Comparison of ENCODE assay signal across 1 cellular context in the genomic region with DNA sequence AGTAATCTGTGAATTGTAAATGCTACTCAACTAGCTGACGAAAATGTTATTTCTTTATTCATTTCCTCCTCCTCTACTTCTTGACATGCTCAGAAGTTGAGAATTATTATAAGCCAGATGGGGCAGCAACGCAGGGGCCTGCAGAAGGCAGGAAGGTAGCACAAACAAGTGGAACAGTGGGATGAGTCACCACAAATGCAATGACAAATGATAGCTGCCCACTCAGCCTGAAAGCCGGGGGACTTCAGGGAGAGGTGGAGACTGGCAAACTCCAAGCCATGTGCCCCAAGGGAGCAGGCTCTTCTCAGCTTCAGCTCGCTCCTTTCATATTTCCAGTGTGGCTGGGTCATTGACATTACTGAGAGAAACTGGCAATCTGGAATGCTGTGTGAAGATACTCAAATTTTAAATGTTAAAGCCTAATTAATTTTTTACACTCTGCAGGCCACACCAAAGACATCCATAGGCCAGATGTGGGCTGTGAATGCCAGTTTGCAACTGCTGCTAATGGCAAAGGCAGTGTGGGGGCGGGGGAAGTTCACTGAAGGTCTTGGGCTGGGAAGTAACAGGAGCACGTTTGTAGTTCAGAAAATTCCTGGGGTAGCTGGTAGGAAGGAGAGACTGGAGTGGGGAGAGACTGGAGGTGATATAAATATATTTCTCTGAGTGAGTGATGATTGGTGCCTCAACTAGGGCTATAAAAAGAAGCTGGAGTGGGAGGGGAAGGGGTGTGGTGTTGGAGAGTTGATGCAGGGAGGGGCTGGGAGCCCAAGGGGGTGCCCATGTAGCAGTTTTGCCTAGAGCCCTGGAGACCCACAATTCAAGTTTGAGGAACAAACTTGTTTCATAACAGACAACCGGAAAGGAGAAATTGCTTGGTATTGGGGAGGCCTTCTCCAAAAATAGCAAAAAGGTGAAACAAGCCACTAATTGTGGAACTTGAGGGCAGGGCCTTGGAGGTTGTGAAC.
A peak's percentile ranks its signal among the peaks of the same experiment; 100 is the strongest.
TF ChIP-seq lines count a peak whose summit lies in the region.

No MANE protein-coding gene starts in this region.

TF ChIP-seq in GM12878, 131 proteins besides CTCF, POLR2A, EP300 and RAD21 (continued from another document and continues in another):
- TF ChIP-seq E2F8 (IDR thresholded peaks at IDR 0.05; ENCODE audit: low read depth, partially characterized antibody) (no peak), CHD1 (IDR thresholded peaks at IDR 0.05; ENCODE audit: low read depth, low read length) (no peak), ZNF207 (IDR thresholded peaks at IDR 0.05; ENCODE audit: borderline replicate concordance) (no peak), TCF12 (IDR thresholded peaks at IDR 0.05; ENCODE audit: low read depth, low read length) (no peak), GATAD2B (conservative IDR thresholded peaks at IDR 0.05; ENCODE audit: low read depth) (0 out of 2 replicates have a peak, but pooled peaks have one; percentile 12), ZZZ3 (IDR thresholded peaks at IDR 0.05; ENCODE audit: control insufficient read depth, insufficient read length, low read depth) (no peak), SUZ12 (IDR thresholded peaks at IDR 0.05; ENCODE audit: unreplicated experiment) (no peak), PML (IDR thresholded peaks at IDR 0.05; ENCODE audit: low read length) (0 out of 2 replicates have a peak, but pooled peaks have one; percentile 58), STAT3 (IDR thresholded peaks at IDR 0.05; ENCODE audit: low read depth, low read length) (no peak), CHD4 (IDR thresholded peaks at IDR 0.05) (no peak), ZNF24 (IDR thresholded peaks at IDR 0.05) (no peak), CHD2 (IDR thresholded peaks at IDR 0.05; ENCODE audit: borderline replicate concordance, low read depth, low read length) (no peak), RELB (IDR thresholded peaks at IDR 0.05; ENCODE audit: low read depth) (peak; percentile 55; the same call in 1 of the 2 replicates), ZNF274 (IDR thresholded peaks at IDR 0.05; ENCODE audit: insufficient read depth, insufficient read length) (no peak), FOXK2 (IDR thresholded peaks at IDR 0.05) (no peak), JUNB (IDR thresholded peaks at IDR 0.05) (peak; percentile 84), HDAC6 (IDR thresholded peaks at IDR 0.05; ENCODE audit: unreplicated experiment) (no peak), ZBED1 (IDR thresholded peaks at IDR 0.05; ENCODE audit: borderline replicate concordance) (peak; percentile 82; the same call in 1 of the 2 replicates), SMAD1 (IDR thresholded peaks at IDR 0.05; ENCODE audit: low read depth, partially characterized antibody) (no peak), WRNIP1 (IDR thresholded peaks at IDR 0.05; ENCODE audit: borderline replicate concordance, low read depth, low read length) (no peak), LARP7 (IDR thresholded peaks at IDR 0.05) (no peak), STAT1 (conservative IDR thresholded peaks at IDR 0.05) (no peak), NBN (IDR thresholded peaks at IDR 0.05) (peak; percentile 61), SIN3A (IDR thresholded peaks at IDR 0.05; ENCODE audit: low read depth, low read length) (no peak), ESRRA (IDR thresholded peaks at IDR 0.05; ENCODE audit: low read length) (no peak), MYB (IDR thresholded peaks at IDR 0.05; ENCODE audit: borderline replicate concordance, low read depth, low read length) (no peak), KAT2A (conservative IDR thresholded peaks at IDR 0.05; ENCODE audit: control insufficient read depth, low read depth, low read length) (no peak), CBX3 (IDR thresholded peaks at IDR 0.05; ENCODE audit: borderline replicate concordance, low read depth) (no peak), IKZF2 (IDR thresholded peaks at IDR 0.05) (peak; percentile 84 to 87), GABPA (IDR thresholded peaks at IDR 0.05; ENCODE audit: low read depth) (peak; percentile 56; the same call in 1 of the 2 replicates), IRF5 (IDR thresholded peaks at IDR 0.05; ENCODE audit: borderline replicate concordance) (no peak), PBX3 (IDR thresholded peaks at IDR 0.05; ENCODE audit: insufficient replicate concordance, low read depth, low read length) (no peak), POLR2AphosphoS5 (IDR thresholded peaks at IDR 0.05; ENCODE audit: low read length) (no peak), IRF4 (IDR thresholded peaks at IDR 0.05; ENCODE audit: low read depth, low read length) (peak; percentile 63; the same call in 1 of the 2 replicates), CREM (IDR thresholded peaks at IDR 0.05; ENCODE audit: low read depth) (peak; percentile 73), ZNF622 (IDR thresholded peaks at IDR 0.05) (no peak), EED (IDR thresholded peaks at IDR 0.05; ENCODE audit: low read depth) (peak; percentile 95), KDM1A (IDR thresholded peaks at IDR 0.05; ENCODE audit: borderline replicate concordance) (no peak), DPF2 (IDR thresholded peaks at IDR 0.05) (peak; percentile 42), SMAD5 (IDR thresholded peaks at IDR 0.05; ENCODE audit: low read depth) (no peak), TARDBP (IDR thresholded peaks at IDR 0.05; ENCODE audit: borderline replicate concordance) (no peak)
- TF ChIP-seq, protein P1, sequence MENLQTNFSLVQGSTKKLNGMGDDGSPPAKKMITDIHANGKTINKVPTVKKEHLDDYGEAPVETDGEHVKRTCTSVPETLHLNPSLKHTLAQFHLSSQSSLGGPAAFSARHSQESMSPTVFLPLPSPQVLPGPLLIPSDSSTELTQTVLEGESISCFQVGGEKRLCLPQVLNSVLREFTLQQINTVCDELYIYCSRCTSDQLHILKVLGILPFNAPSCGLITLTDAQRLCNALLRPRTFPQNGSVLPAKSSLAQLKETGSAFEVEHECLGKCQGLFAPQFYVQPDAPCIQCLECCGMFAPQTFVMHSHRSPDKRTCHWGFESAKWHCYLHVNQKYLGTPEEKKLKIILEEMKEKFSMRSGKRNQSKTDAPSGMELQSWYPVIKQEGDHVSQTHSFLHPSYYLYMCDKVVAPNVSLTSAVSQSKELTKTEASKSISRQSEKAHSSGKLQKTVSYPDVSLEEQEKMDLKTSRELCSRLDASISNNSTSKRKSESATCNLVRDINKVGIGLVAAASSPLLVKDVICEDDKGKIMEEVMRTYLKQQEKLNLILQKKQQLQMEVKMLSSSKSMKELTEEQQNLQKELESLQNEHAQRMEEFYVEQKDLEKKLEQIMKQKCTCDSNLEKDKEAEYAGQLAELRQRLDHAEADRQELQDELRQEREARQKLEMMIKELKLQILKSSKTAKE (IDR thresholded peaks at IDR 0.05; ENCODE audit: low read depth, poor library complexity, severe bottlenecking), result peak; percentile 60
- TF ChIP-seq, protein P2, sequence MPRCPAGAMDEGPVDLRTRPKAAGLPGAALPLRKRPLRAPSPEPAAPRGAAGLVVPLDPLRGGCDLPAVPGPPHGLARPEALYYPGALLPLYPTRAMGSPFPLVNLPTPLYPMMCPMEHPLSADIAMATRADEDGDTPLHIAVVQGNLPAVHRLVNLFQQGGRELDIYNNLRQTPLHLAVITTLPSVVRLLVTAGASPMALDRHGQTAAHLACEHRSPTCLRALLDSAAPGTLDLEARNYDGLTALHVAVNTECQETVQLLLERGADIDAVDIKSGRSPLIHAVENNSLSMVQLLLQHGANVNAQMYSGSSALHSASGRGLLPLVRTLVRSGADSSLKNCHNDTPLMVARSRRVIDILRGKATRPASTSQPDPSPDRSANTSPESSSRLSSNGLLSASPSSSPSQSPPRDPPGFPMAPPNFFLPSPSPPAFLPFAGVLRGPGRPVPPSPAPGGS (IDR thresholded peaks at IDR 0.05; ENCODE audit: borderline replicate concordance, insufficient read depth, low read depth, low read length, poor library complexity, severe bottlenecking), result no peak
- TF ChIP-seq, protein P3, sequence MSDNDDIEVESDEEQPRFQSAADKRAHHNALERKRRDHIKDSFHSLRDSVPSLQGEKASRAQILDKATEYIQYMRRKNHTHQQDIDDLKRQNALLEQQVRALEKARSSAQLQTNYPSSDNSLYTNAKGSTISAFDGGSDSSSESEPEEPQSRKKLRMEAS (IDR thresholded peaks at IDR 0.05; ENCODE audit: low read depth, low read length), result no peak
- TF ChIP-seq, protein P4, sequence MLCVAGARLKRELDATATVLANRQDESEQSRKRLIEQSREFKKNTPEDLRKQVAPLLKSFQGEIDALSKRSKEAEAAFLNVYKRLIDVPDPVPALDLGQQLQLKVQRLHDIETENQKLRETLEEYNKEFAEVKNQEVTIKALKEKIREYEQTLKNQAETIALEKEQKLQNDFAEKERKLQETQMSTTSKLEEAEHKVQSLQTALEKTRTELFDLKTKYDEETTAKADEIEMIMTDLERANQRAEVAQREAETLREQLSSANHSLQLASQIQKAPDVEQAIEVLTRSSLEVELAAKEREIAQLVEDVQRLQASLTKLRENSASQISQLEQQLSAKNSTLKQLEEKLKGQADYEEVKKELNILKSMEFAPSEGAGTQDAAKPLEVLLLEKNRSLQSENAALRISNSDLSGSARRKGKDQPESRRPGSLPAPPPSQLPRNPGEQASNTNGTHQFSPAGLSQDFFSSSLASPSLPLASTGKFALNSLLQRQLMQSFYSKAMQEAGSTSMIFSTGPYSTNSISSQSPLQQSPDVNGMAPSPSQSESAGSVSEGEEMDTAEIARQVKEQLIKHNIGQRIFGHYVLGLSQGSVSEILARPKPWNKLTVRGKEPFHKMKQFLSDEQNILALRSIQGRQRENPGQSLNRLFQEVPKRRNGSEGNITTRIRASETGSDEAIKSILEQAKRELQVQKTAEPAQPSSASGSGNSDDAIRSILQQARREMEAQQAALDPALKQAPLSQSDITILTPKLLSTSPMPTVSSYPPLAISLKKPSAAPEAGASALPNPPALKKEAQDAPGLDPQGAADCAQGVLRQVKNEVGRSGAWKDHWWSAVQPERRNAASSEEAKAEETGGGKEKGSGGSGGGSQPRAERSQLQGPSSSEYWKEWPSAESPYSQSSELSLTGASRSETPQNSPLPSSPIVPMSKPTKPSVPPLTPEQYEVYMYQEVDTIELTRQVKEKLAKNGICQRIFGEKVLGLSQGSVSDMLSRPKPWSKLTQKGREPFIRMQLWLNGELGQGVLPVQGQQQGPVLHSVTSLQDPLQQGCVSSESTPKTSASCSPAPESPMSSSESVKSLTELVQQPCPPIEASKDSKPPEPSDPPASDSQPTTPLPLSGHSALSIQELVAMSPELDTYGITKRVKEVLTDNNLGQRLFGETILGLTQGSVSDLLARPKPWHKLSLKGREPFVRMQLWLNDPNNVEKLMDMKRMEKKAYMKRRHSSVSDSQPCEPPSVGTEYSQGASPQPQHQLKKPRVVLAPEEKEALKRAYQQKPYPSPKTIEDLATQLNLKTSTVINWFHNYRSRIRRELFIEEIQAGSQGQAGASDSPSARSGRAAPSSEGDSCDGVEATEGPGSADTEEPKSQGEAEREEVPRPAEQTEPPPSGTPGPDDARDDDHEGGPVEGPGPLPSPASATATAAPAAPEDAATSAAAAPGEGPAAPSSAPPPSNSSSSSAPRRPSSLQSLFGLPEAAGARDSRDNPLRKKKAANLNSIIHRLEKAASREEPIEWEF (IDR thresholded peaks at IDR 0.05; ENCODE audit: insufficient replicate concordance, low read depth, low read length), result no peak
